23 cellular contexts compared by ENCODE assay signal in the genomic region with DNA sequence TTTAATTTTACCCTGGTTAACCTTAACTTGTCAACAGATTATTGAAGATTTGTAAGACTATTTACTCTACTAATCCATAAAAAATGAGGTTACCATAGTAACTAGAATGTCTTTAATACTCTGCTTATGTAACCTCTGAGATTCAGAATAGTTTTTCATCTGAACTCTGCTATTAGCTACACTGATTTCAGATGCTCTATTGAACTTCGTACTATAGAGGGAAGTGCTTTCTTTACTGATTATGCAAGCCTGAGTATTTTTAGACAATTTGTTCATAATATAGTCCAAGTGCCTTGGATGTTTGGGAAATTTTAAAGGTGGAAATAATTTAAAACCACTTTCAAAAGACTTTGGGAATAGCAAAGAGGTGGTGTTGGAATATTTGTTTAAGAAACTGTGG.
"Had no signal": no experiment of that assay in that cellular context is flagged by ENCODE, and none has a peak within 500 bp of the region (broad histone marks: within the 10 kb centered on the region; RNA-seq: fewer than 3 reads in every experiment).

No MANE protein-coding gene starts in this region.

- H3K4me2 ChIP-seq: neural progenitor cell had no signal

- H3K27me3 ChIP-seq: esophagus squamous epithelium, neural progenitor cell, transverse colon, upper lobe of right lung, uterus had no signal

- FAIRE-seq: endometrium, keratinocyte had no signal

- H3K36me3 ChIP-seq: esophagus squamous epithelium, neural progenitor cell, spleen, thoracic aorta, transverse colon, upper lobe of right lung, uterus had no signal

- H3K9ac ChIP-seq: neural progenitor cell, parathyroid adenoma had no signal

- H2AFZ ChIP-seq: neural progenitor cell, parathyroid adenoma had no signal

- H3K4me3 ChIP-seq: coronary artery, esophagus squamous epithelium, neural progenitor cell, skin epidermis, spleen, thoracic aorta, transverse colon, upper lobe of right lung, uterus had no signal

- H3K79me2 ChIP-seq: parathyroid adenoma had no signal

- DNase-seq: effector memory CD8-positive, alpha-beta T cell; erythroblast; esophagus squamous epithelium; hypothalamus; immature natural killer cell; mesendoderm; midbrain; naive thymus-derived CD4-positive, alpha-beta T cell; right cardiac atrium; spleen; stimulated activated CD4-positive, alpha-beta T cell treated with anti-CD3 and anti-CD28 coated beads, Interleukin-4, amount 100 ng/mL, for 4 hours; stimulated activated naive CD8-positive, alpha-beta T cell treated with anti-CD3 and anti-CD28 coated beads, Interleukin-15, Interleukin-2, amounts not matched to agents 100 U/mL and 50 U/mL, for 24 hours; transverse colon; upper lobe of right lung; uterus had no signal

- ATAC-seq: effector memory CD8-positive, alpha-beta T cell; naive thymus-derived CD4-positive, alpha-beta T cell; right cardiac atrium; stimulated activated memory B cell treated with anti-CD40 and anti-IgM and Interleukin-4, amounts not matched to agents 10 μg/mL and 1 μg/mL and 100 μg/mL, for 72 hours; stimulated activated naive CD8-positive, alpha-beta T cell treated with anti-CD3 and anti-CD28 coated beads, Interleukin-15, Interleukin-2, amounts not matched to agents 100 U/mL and 50 U/mL, for 24 hours; upper lobe of right lung had no signal

- H3K9me3 ChIP-seq: esophagus squamous epithelium, spleen, thoracic aorta, transverse colon, upper lobe of right lung, uterus had no signal

- H3K4me1 ChIP-seq: esophagus squamous epithelium, parathyroid adenoma, spleen, transverse colon, upper lobe of right lung, uterus had no signal

- H3K27ac ChIP-seq: coronary artery, esophagus squamous epithelium, neural progenitor cell, parathyroid adenoma, skin epidermis, spleen, thoracic aorta, transverse colon, upper lobe of right lung, uterus had no signal
